Comparison of ENCODE assay signal across 10 cellular contexts in genomic region chr17:8377422-8377821, GRCh38. TPM values are rescaled to one million over a fixed set of nuclear protein-coding genes. Genes with fewer than 3 reads are reported as not detected.
DNase-seq lines count a peak whose midpoint lies in the region; ATAC-seq and TF ChIP-seq lines count a peak whose summit lies in the region.
"Had no signal": no experiment of that assay in that cellular context is flagged by ENCODE, and none has a peak within 500 bp of the region (broad histone marks: within the 10 kb centered on the region; RNA-seq: fewer than 3 reads in every experiment).

No MANE protein-coding gene starts in this region.

- intact Hi-C loops in CD4-positive, alpha-beta T cell (cut with DNase I, micrococcal nuclease): loop anchor here in 1 of 2 experiments (5.0 to 10.0 kb wide), 2 partner anchors 85 to 263 kb away; partner anchors contain the start of gene ALOXE3

- no peak overlapping the region for H3K9ac ChIP-seq in HUES48 (ENCODE audit: low read depth, low read length)

- TF ChIP-seq CTCF in CD4-positive, alpha-beta T cell (IDR thresholded peaks at IDR 0.05): no peak

- no peaks in the 10 kb centered on the region for H3K9me3 ChIP-seq in CD4-positive, alpha-beta T cell (ENCODE audit: control insufficient read depth, low read length)
- no peaks in the 10 kb centered on the region for H3K9me3 ChIP-seq in HUES48 (ENCODE audit: control insufficient read depth, insufficient read depth, low read length)

- no peak for ATAC-seq in CD4-positive, alpha-beta T cell (ENCODE audit: poor library complexity)
- ATAC-seq in activated naive CD8-positive, alpha-beta T cell treated with anti-CD3 and anti-CD28 coated beads, Interleukin-2, amount 10 ng/mL, durations not matched to agents 7 days and 5 days (ENCODE audit: low read depth): no peak
- ATAC-seq in natural killer cell treated with Interleukin-12 subunit alpha and Interleukin-12 subunit beta and Interleukin-15 and Interleukin-18, amount 100 ng/mL, for 72 hours: no peak
- no peak for ATAC-seq in HG02798 (IDR thresholded peaks at IDR 0.05; ENCODE audit: poor library complexity, unreplicated experiment)
- ATAC-seq in HG03196 (IDR thresholded peaks at IDR 0.05; ENCODE audit: unreplicated experiment): no peak

- CTCF ChIA-PET in CD4-positive, alpha-beta T cell (lab: Charles Lee): interaction anchor here (0.8 to 2.3 kb wide), 6 partner anchors 10 to 690 kb away, joined by 3 to 6 read pairs (median 4); partner anchors contain the start of gene TP53

- H3K27me3 ChIP-seq in CD4-positive, alpha-beta T cell (ENCODE audit: control insufficient read depth, insufficient read depth, low read length): no peaks in the 10 kb centered on the region
- no peaks in the 10 kb centered on the region for H3K27me3 ChIP-seq in HUES48 (ENCODE audit: control insufficient read depth, insufficient read depth, low read length)

- H3K36me3 Mint-ChIP-seq in CD4-positive, alpha-beta T cell (ENCODE audit: low read depth): peaks cover 68% of the 10 kb centered on the region
- peaks cover 30% of the 10 kb centered on the region for H3K36me3 Mint-ChIP-seq in activated naive CD8-positive, alpha-beta T cell treated with anti-CD3 and anti-CD28 coated beads, Interleukin-2, amount 10 ng/mL, durations not matched to agents 7 days and 5 days
- peaks cover 51% of the 10 kb centered on the region for H3K36me3 Mint-ChIP-seq in natural killer cell treated with Interleukin-12 subunit alpha and Interleukin-12 subunit beta and Interleukin-15 and Interleukin-18, amount 100 ng/mL, for 72 hours

- no peak overlapping the region for H3K4me3 ChIP-seq in HUES48 (ENCODE audit: low read depth, low read length)
- H3K4me3 ChIP-seq: lung had no signal

- DNase-seq in CD4-positive, alpha-beta T cell: no peak
- DNase-seq in activated naive CD8-positive, alpha-beta T cell treated with anti-CD3 and anti-CD28 coated beads, Interleukin-2, amount 10 ng/mL, durations not matched to agents 7 days and 5 days: no peak
- DNase-seq in natural killer cell treated with Interleukin-12 subunit alpha and Interleukin-12 subunit beta and Interleukin-15 and Interleukin-18, amount 100 ng/mL, for 72 hours (ENCODE audit: low spot score): no peak
- DNase-seq in ureter (ENCODE audit: low spot score) (no peak), nucleus accumbens (lab: John Stamatoyannopoulos, UW) (no peak)

- H3K36me3 ChIP-seq in HUES48 (ENCODE audit: control insufficient read depth, insufficient read depth, low read length): peaks cover 55% of the 10 kb centered on the region

- peak overlapping the region; percentile 86 for H3K4me3 Mint-ChIP-seq in CD4-positive, alpha-beta T cell
- H3K4me3 Mint-ChIP-seq in activated naive CD8-positive, alpha-beta T cell treated with anti-CD3 and anti-CD28 coated beads, Interleukin-2, amount 10 ng/mL, durations not matched to agents 7 days and 5 days: peak overlapping the region; percentile 92
- peak overlapping the region; percentile 86 for H3K4me3 Mint-ChIP-seq in natural killer cell treated with Interleukin-12 subunit alpha and Interleukin-12 subunit beta and Interleukin-15 and Interleukin-18, amount 100 ng/mL, for 72 hours

- no peak overlapping the region for H3K27ac ChIP-seq in CD4-positive, alpha-beta T cell (ENCODE audit: low read depth, low read length)
- peak overlapping the region; percentile 88 for H3K27ac ChIP-seq in HUES48 (ENCODE audit: low read depth, low read length)

- no peaks in the 10 kb centered on the region for H3K27me3 Mint-ChIP-seq in CD4-positive, alpha-beta T cell
- no peaks in the 10 kb centered on the region for H3K27me3 Mint-ChIP-seq in activated naive CD8-positive, alpha-beta T cell treated with anti-CD3 and anti-CD28 coated beads, Interleukin-2, amount 10 ng/mL, durations not matched to agents 7 days and 5 days
- no peaks in the 10 kb centered on the region for H3K27me3 Mint-ChIP-seq in natural killer cell treated with Interleukin-12 subunit alpha and Interleukin-12 subunit beta and Interleukin-15 and Interleukin-18, amount 100 ng/mL, for 72 hours

- peak overlapping the region; percentile 86 for H3K27ac Mint-ChIP-seq in CD4-positive, alpha-beta T cell
- peak overlapping the region; percentile 82 for H3K27ac Mint-ChIP-seq in activated naive CD8-positive, alpha-beta T cell treated with anti-CD3 and anti-CD28 coated beads, Interleukin-2, amount 10 ng/mL, durations not matched to agents 7 days and 5 days
- peak overlapping the region; percentile 71 to 83 for H3K27ac Mint-ChIP-seq in natural killer cell treated with Interleukin-12 subunit alpha and Interleukin-12 subunit beta and Interleukin-15 and Interleukin-18, amount 100 ng/mL, for 72 hours

- no peaks in the 10 kb centered on the region for H3K9me3 Mint-ChIP-seq in CD4-positive, alpha-beta T cell
- no peaks in the 10 kb centered on the region for H3K9me3 Mint-ChIP-seq in activated naive CD8-positive, alpha-beta T cell treated with anti-CD3 and anti-CD28 coated beads, Interleukin-2, amount 10 ng/mL, durations not matched to agents 7 days and 5 days
- H3K9me3 Mint-ChIP-seq in natural killer cell treated with Interleukin-12 subunit alpha and Interleukin-12 subunit beta and Interleukin-15 and Interleukin-18, amount 100 ng/mL, for 72 hours: no peaks in the 10 kb centered on the region

- H3K4me1 ChIP-seq in HUES48 (ENCODE audit: control insufficient read depth, insufficient read depth, low read length): peaks cover 2% of the 10 kb centered on the region; the same call in 1 of the 2 replicates

- peaks cover 58% of the 10 kb centered on the region for H3K4me1 Mint-ChIP-seq in CD4-positive, alpha-beta T cell (ENCODE audit: low read depth)
- peaks cover 43% of the 10 kb centered on the region for H3K4me1 Mint-ChIP-seq in activated naive CD8-positive, alpha-beta T cell treated with anti-CD3 and anti-CD28 coated beads, Interleukin-2, amount 10 ng/mL, durations not matched to agents 7 days and 5 days
- H3K4me1 Mint-ChIP-seq in natural killer cell treated with Interleukin-12 subunit alpha and Interleukin-12 subunit beta and Interleukin-15 and Interleukin-18, amount 100 ng/mL, for 72 hours (ENCODE audit: low read depth in 2 of 2): peaks cover 29 to 51% of the 10 kb centered on the region in 2 donors

- POLR2A ChIA-PET in CD4-positive, alpha-beta T cell (lab: Charles Lee): interaction anchor here (0.6 to 2.0 kb wide), 7 partner anchors 15 to 1189 kb away, joined by 3 to 6 read pairs (median 3); partner anchors contain the start of genes CTC1, NDEL1 and TP53
- POLR2A ChIA-PET in activated naive CD8-positive, alpha-beta T cell treated with anti-CD3 and anti-CD28 coated beads, Interleukin-2, amount 10 ng/mL, durations not matched to agents 7 days and 5 days (lab: Charles Lee): interaction anchor here (1.4 to 1.8 kb wide), 3 partner anchors 16 to 82 kb away, joined by 4 to 9 read pairs (median 5); partner anchors contain the start of genes NDEL1 and SLC25A35

RNA-seq across cellular contexts. Expression of gene RPL26, which starts 5.6 kb away (rescaled TPM):
- total RNA-seq in CD4-positive, alpha-beta T cell: 1,000 to 10,000 TPM; 2,959 to 3,104 TPM
- total RNA-seq in activated naive CD8-positive, alpha-beta T cell treated with anti-CD3 and anti-CD28 coated beads, Interleukin-2, amount 10 ng/mL, durations not matched to agents 7 days and 5 days: 1,000 to 10,000 TPM; 1,984 to 2,045 TPM
- total RNA-seq in natural killer cell treated with Interleukin-12 subunit alpha and Interleukin-12 subunit beta and Interleukin-15 and Interleukin-18, amount 100 ng/mL, for 72 hours: 1,000 to 10,000 TPM in 1 of 2 donors, 100 to 1,000 TPM in 1; 884 to 1,221 TPM
- 2,627 TPM for total RNA-seq in ureter

RNA-seq across cellular contexts. Expression of gene RNF222, which starts 20.2 kb away (rescaled TPM):
- total RNA-seq in CD4-positive, alpha-beta T cell: 1 to 10 TPM; 1.2 TPM
- total RNA-seq in activated naive CD8-positive, alpha-beta T cell treated with anti-CD3 and anti-CD28 coated beads, Interleukin-2, amount 10 ng/mL, durations not matched to agents 7 days and 5 days: under 1 TPM; 0.30 to 0.31 TPM
- not detected for total RNA-seq in natural killer cell treated with Interleukin-12 subunit alpha and Interleukin-12 subunit beta and Interleukin-15 and Interleukin-18, amount 100 ng/mL, for 72 hours
- total RNA-seq in ureter: not detected
- total RNA-seq: fibroblast of villous mesenchyme, lung had no signal

RNA-seq across cellular contexts. Expression of gene ODF4, which starts 37.8 kb away (rescaled TPM):
- not detected for total RNA-seq in CD4-positive, alpha-beta T cell
- not detected for total RNA-seq in activated naive CD8-positive, alpha-beta T cell treated with anti-CD3 and anti-CD28 coated beads, Interleukin-2, amount 10 ng/mL, durations not matched to agents 7 days and 5 days
- total RNA-seq in natural killer cell treated with Interleukin-12 subunit alpha and Interleukin-12 subunit beta and Interleukin-15 and Interleukin-18, amount 100 ng/mL, for 72 hours: not detected
- not detected for total RNA-seq in ureter
- total RNA-seq: fibroblast of villous mesenchyme, lung had no signal

RNA-seq across cellular contexts. Expression of gene NDEL1, which starts 58.3 kb away (rescaled TPM):
- 100 to 1,000 TPM; 300 to 313 TPM for total RNA-seq in CD4-positive, alpha-beta T cell
- 10 to 100 TPM; 68.4 to 79.0 TPM for total RNA-seq in activated naive CD8-positive, alpha-beta T cell treated with anti-CD3 and anti-CD28 coated beads, Interleukin-2, amount 10 ng/mL, durations not matched to agents 7 days and 5 days
- total RNA-seq in natural killer cell treated with Interleukin-12 subunit alpha and Interleukin-12 subunit beta and Interleukin-15 and Interleukin-18, amount 100 ng/mL, for 72 hours: 100 to 1,000 TPM in 1 of 2 donors, 10 to 100 TPM in 1; 94.9 to 101 TPM
- 84.5 TPM for total RNA-seq in ureter
